Comparison of ENCODE assay signal across 10 cellular contexts in the genomic region with DNA sequence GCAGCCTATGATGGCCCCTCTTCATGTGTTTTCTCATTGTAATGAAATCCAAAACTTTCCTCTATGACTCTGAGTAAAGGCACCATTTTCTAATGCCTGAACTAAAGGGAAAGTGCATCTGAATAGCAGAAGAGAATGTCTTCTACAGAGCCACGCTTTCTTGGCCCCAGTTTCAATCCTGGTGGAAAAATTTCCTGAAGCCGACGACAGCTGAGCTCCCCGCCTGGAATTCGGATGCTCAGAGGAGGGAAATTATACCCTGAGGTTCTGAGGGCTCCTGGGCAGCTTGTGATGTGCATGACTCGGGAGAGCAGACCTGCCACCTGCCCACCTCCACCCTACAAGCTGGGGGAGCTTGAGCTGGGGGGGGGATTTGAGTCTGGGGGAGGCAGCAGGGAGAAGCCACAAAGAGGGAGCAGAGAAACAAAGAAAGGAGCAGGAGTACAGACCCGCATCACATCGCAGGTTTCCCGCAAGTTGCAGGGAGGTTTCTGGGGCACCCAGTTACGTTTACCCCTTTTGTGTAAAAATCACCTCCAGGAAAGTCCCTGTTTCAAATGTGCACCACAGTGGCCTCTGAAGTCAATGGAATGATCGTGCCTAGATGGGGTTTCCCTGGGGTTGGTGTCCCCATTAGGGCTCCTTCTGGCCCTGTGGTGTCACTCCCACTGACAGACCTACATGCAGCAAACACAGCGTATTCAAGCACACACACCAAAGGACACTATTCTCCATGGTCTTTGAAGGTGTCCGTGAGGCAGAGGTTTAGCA.
DNase-seq lines count a peak whose midpoint lies in the region; ATAC-seq and TF ChIP-seq lines count a peak whose summit lies in the region.
"Had no signal": no experiment of that assay in that cellular context is flagged by ENCODE, and none has a peak within 500 bp of the region (broad histone marks: within the 10 kb centered on the region; RNA-seq: fewer than 3 reads in every experiment).

No MANE protein-coding gene starts in this region.

- H3K4ac ChIP-seq in mesenchymal stem cell (ENCODE audit: low read depth in 1 of 2, low read length in 2 of 2): no peak overlapping the region

- no peak overlapping the region for H2AFZ ChIP-seq in mesenchymal stem cell (ENCODE audit: low read depth, low read length)

- DNase-seq in GM13976 (ENCODE audit: low spot score) (peak; percentile 62), mesenchymal stem cell (no peak), BE2C (no peak), ACHN (no peak), SK-N-DZ (ENCODE audit: low spot score) (no peak), superior temporal gyrus (ENCODE audit: extremely low spot score) (no peak)
- DNase-seq: DND-41, HCEC 1CT had no signal

- no peak overlapping the region for H2BK15ac ChIP-seq in mesenchymal stem cell (ENCODE audit: low read depth, poor library complexity, severe bottlenecking)

- 92% methylated on average over 12 of the region's 13 CpGs for WGBS in mesenchymal stem cell

- H2BK120ac ChIP-seq in mesenchymal stem cell (ENCODE audit: low read depth, low read length): no peak overlapping the region

- no peaks in the 10 kb centered on the region for H3K27me3 ChIP-seq in mesenchymal stem cell (ENCODE audit: control insufficient read depth in 1 of 2, insufficient read depth in 1 of 2, low read length in 2 of 2)
- no peaks in the 10 kb centered on the region for H3K27me3 ChIP-seq in BE2C

- in situ Hi-C loops in GM13976 (cut with MboI; ENCODE audit: low sequenced_read_pairs, unreplicated experiment): no loop called here
- in situ Hi-C loops in ACHN (cut with HindIII; ENCODE audit: low pct_ligation_motif_present, low pct_unique_long_range_greater_than_20kb, low sequenced_read_pairs): no loop called here

- peaks cover 8% of the 10 kb centered on the region for H3K4me1 ChIP-seq in mesenchymal stem cell (ENCODE audit: control insufficient read depth, insufficient read depth, low read depth, low read length)
- H3K4me1 ChIP-seq in BE2C: no peaks in the 10 kb centered on the region

- no peaks in the 10 kb centered on the region for H3K79me1 ChIP-seq in mesenchymal stem cell (replicated peaks; ENCODE audit: low read length, poor library complexity, severe bottlenecking)

- no peak overlapping the region for H3K4me2 ChIP-seq in mesenchymal stem cell (ENCODE audit: low read length, poor library complexity, severe bottlenecking)

- peak overlapping the region in 1 of 2 experiments; percentile 51 for H2BK12ac ChIP-seq in mesenchymal stem cell (ENCODE audit: low read length in 2 of 2)

- H3K14ac ChIP-seq in mesenchymal stem cell (ENCODE audit: low read length in 2 of 2): no peak overlapping the region

- H4K91ac ChIP-seq in mesenchymal stem cell (ENCODE audit: low read length): no peak overlapping the region

- H3K18ac ChIP-seq in mesenchymal stem cell (ENCODE audit: low read depth in 1 of 2, low read length in 2 of 2): peak overlapping the region in 1 of 2 experiments; percentile 16

- no peaks in the 10 kb centered on the region for H3K36me3 ChIP-seq in mesenchymal stem cell (ENCODE audit: control insufficient read depth in 1 of 2, insufficient read depth in 2 of 2, low read depth in 1 of 2, low read length in 2 of 2)
- H3K36me3 ChIP-seq in BE2C: no peaks in the 10 kb centered on the region

- no peak overlapping the region for H3K4me3 ChIP-seq in mesenchymal stem cell (ENCODE audit: insufficient read depth in 1 of 2, low read depth in 1 of 2, low read length in 2 of 2)
- no peak overlapping the region for H3K4me3 ChIP-seq in BE2C (ENCODE audit: low read depth, low read length)

- no peaks in the 10 kb centered on the region for H3K9me3 ChIP-seq in mesenchymal stem cell (ENCODE audit: control insufficient read depth, low read length)
- no peaks in the 10 kb centered on the region for H3K9me3 ChIP-seq in BE2C

- H3K23ac ChIP-seq in mesenchymal stem cell (ENCODE audit: low read length in 2 of 2): no peak overlapping the region

- ATAC-seq in GM19452 (IDR thresholded peaks at IDR 0.05; ENCODE audit: unreplicated experiment) (peak; percentile 42), HG03460 (IDR thresholded peaks at IDR 0.05; ENCODE audit: unreplicated experiment) (peak; percentile 37)

- TF ChIP-seq CTCF in GM13976 (IDR thresholded peaks at IDR 0.05; ENCODE audit: borderline replicate concordance, control extremely low read depth, extremely low read depth, insufficient read depth, missing control alignments) (no peak), BE2C (IDR thresholded peaks at IDR 0.05; ENCODE audit: low read depth, low read length) (no peak)

- H2BK5ac ChIP-seq in mesenchymal stem cell (ENCODE audit: low read depth, low read length, poor library complexity, severe bottlenecking): no peak overlapping the region

- no peak overlapping the region for H3K27ac ChIP-seq in mesenchymal stem cell (ENCODE audit: low read length, poor library complexity, severe bottlenecking)

- peak overlapping the region; percentile 69 for H3K9ac ChIP-seq in mesenchymal stem cell (ENCODE audit: low read length)

- no peak overlapping the region for H2AK5ac ChIP-seq in mesenchymal stem cell (ENCODE audit: low read length, severe bottlenecking)

- H4K8ac ChIP-seq in mesenchymal stem cell (ENCODE audit: low read length): no peak overlapping the region
